14 cellular contexts compared by ENCODE assay signal in the genomic region with DNA sequence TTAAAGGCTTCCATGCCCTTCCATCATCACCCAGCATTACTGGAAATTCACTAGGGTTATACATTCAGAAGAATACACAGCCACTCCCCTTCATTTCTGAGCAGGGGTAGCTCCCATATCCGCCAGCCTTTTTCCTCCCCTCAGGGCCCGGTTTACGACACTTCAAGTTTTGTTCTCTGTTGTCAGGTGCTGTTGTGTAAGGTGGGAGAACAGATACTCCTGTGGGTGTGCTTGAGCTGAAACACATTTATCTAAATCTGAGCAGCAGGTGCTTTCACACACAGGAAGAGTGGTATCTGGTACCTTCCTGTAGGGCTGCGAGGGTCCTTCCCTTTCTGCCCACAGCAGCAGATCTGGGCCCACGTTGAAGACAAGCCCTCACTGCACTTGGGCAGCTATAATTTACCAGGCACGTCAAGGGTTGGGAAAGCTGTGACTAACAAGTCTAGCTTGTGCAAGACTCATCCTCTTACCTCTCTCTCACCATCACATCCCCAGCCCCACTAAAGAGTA.
A peak's percentile ranks its signal among the peaks of the same experiment; 100 is the strongest.
DNase-seq lines count a peak whose midpoint lies in the region; ATAC-seq, FAIRE-seq and TF ChIP-seq lines count a peak whose summit lies in the region.
"Had no signal": no experiment of that assay in that cellular context is flagged by ENCODE, and none has a peak within 500 bp of the region (broad histone marks: within the 10 kb centered on the region; RNA-seq: fewer than 3 reads in every experiment).

No MANE protein-coding gene starts in this region.

- dilution Hi-C loops in keratinocyte (cut with MboI; ENCODE audit: extremely low pct_ligation_motif_present, low sequenced_read_pairs), result no loop called here

- H3K36me3 ChIP-seq in Caco-2 (ENCODE audit: control insufficient read depth, insufficient read depth, low read length) (no peaks in the 10 kb centered on the region), RWPE2 (ENCODE audit: low read depth) (no peaks in the 10 kb centered on the region), keratinocyte (ENCODE audit: control insufficient read depth in 2 of 2, extremely low read depth in 1 of 2, insufficient read depth in 2 of 2, low read length in 2 of 2) (no peaks in the 10 kb centered on the region)
- H3K36me3 ChIP-seq: right lobe of liver had no signal

- CTCF ChIA-PET in A549 (lab: Yijun Ruan, JAX) (interaction anchor here (0.5 kb wide), 1 partner anchor 42 kb away, joined by 3 read pairs; no protein-coding TSS in a partner anchor), Caco-2 (lab: Charles Lee) (interaction anchor here (1.6 kb wide), 1 partner anchor 133 kb away, joined by 6 read pairs; no protein-coding TSS in a partner anchor)

- 58% methylated on average over 6 of the region's 6 CpGs for WGBS in A549 (ENCODE audit: missing lambda C conversion rate)

- H3K9me3 ChIP-seq in A549, result no peaks in the 10 kb centered on the region
- no peaks in the 10 kb centered on the region; the same call in 1 of the 2 replicates for H3K9me3 ChIP-seq in Caco-2
- peaks cover 2% of the 10 kb centered on the region for H3K9me3 ChIP-seq in RWPE2 (ENCODE audit: severe bottlenecking)
- no peaks in the 10 kb centered on the region for H3K9me3 ChIP-seq in keratinocyte (ENCODE audit: control insufficient read depth, low read depth, low read length)
- H3K9me3 ChIP-seq: right lobe of liver had no signal

- H3K9me1 ChIP-seq in keratinocyte (ENCODE audit: control insufficient read depth, extremely low read depth, insufficient read depth, low read length), result no peaks in the 10 kb centered on the region

- peaks cover 37% of the 10 kb centered on the region for H3K4me1 Mint-ChIP-seq in Caco-2 (ENCODE audit: low read depth, unreplicated experiment)

- peak overlapping the region; percentile 58 for H3K27ac Mint-ChIP-seq in Caco-2 (ENCODE audit: unreplicated experiment)
- H3K27ac Mint-ChIP-seq: CD4-positive, alpha-beta T cell had no signal

- no peak overlapping the region for H3K4me3 ChIP-seq in A549
- H3K4me3 ChIP-seq in Caco-2 (ENCODE audit: low read depth, low read length), result no peak overlapping the region
- H3K4me3 ChIP-seq in RWPE2 (ENCODE audit: severe bottlenecking), result no peak overlapping the region
- H3K4me3 ChIP-seq in keratinocyte (ENCODE audit: control insufficient read depth in 2 of 3, extremely low read depth in 1 of 3, insufficient read depth in 2 of 3, low read depth in 1 of 3, low read length in 3 of 3), result no peak overlapping the region
- H3K4me3 ChIP-seq: right lobe of liver had no signal

- TF ChIP-seq CTCF in A549 (IDR thresholded peaks at IDR 0.05) (no peak), Caco-2 (IDR thresholded peaks at IDR 0.05; ENCODE audit: insufficient read depth in 1 of 2, low read depth in 1 of 2, low read length in 1 of 2, severe bottlenecking in 1 of 2, unreplicated experiment in 1 of 2) (no peak), RWPE2 (IDR thresholded peaks at IDR 0.05; ENCODE audit: poor library complexity, severe bottlenecking) (no peak), keratinocyte (optimal IDR thresholded peaks at IDR 0.05 in 1 of 3, IDR thresholded peaks at IDR 0.05 in 1 of 3, conservative IDR thresholded peaks at IDR 0.05 in 1 of 3; ENCODE audit: extremely low read depth in 1 of 3, insufficient read depth in 2 of 3, low read length in 3 of 3) (no peak)

- TF ChIP-seq POLR2A in A549 (IDR thresholded peaks at IDR 0.05; ENCODE audit: low read length) (no peak), GM12892 (IDR thresholded peaks at IDR 0.05; ENCODE audit: low read depth, low read length) (no peak)

- no TSS peak for BruUV-seq in Caco-2 (replicated peaks; lab: Mats Ljungman, UMichigan)

- ATAC-seq in A549 (peak; percentile 39 to 42; a peak in 4 of 6 replicates), RWPE2 (ENCODE audit: low read depth) (peak; percentile 89), HG02852 (IDR thresholded peaks at IDR 0.05; ENCODE audit: unreplicated experiment) (no peak)

- no peak for TF ChIP-seq RAD21 in A549 (conservative IDR thresholded peaks at IDR 0.05 in 1 of 2, IDR thresholded peaks at IDR 0.05 in 1 of 2)

- H3K9me3 Mint-ChIP-seq in Caco-2 (ENCODE audit: unreplicated experiment), result no peaks in the 10 kb centered on the region
- H3K9me3 Mint-ChIP-seq: CD4-positive, alpha-beta T cell had no signal

- no peak overlapping the region for H3K4me2 ChIP-seq in A549
- H3K4me2 ChIP-seq in keratinocyte (ENCODE audit: control insufficient read depth, extremely low read depth, insufficient read depth, low read depth, low read length), result peak overlapping the region; percentile 11

- H2AFZ ChIP-seq in keratinocyte (ENCODE audit: control insufficient read depth, low read length), result no peak overlapping the region

- no peaks in the 10 kb centered on the region for H4K20me1 ChIP-seq in keratinocyte (ENCODE audit: control insufficient read depth, extremely low read depth, insufficient read depth, low read length)

- no peaks in the 10 kb centered on the region for H3K36me3 Mint-ChIP-seq in Caco-2 (ENCODE audit: insufficient read depth, unreplicated experiment)
- H3K36me3 Mint-ChIP-seq: naive B cell had no signal

- no peaks in the 10 kb centered on the region for H3K79me2 ChIP-seq in keratinocyte (ENCODE audit: control insufficient read depth, insufficient read depth, low read length)

- no peaks in the 10 kb centered on the region for H3K4me1 ChIP-seq in A549
- peaks cover 42% of the 10 kb centered on the region for H3K4me1 ChIP-seq in Caco-2
- H3K4me1 ChIP-seq in RWPE2 (ENCODE audit: insufficient read depth, poor library complexity, severe bottlenecking), result peaks cover 10% of the 10 kb centered on the region
- peaks cover 27% of the 10 kb centered on the region for H3K4me1 ChIP-seq in keratinocyte (ENCODE audit: control insufficient read depth, extremely low read depth, insufficient read depth, low read length)

- H3K27ac ChIP-seq in A549 (no peak overlapping the region), RWPE2 (ENCODE audit: poor library complexity, severe bottlenecking) (peak overlapping the region; percentile 23), keratinocyte (ENCODE audit: control insufficient read depth, insufficient read depth, low read length) (peak overlapping the region; percentile 19)
- H3K27ac ChIP-seq: right lobe of liver had no signal

- H3K27me3 ChIP-seq in Caco-2 (replicated peaks; ENCODE audit: control insufficient read depth, insufficient read depth, low read length) (no peaks in the 10 kb centered on the region), RWPE2 (ENCODE audit: insufficient read depth, poor library complexity, severe bottlenecking) (no peaks in the 10 kb centered on the region), keratinocyte (ENCODE audit: control insufficient read depth, extremely low read depth, insufficient read depth, low read length) (no peaks in the 10 kb centered on the region)
- H3K27me3 ChIP-seq: right lobe of liver had no signal

- POLR2A ChIA-PET in A549 (lab: Yijun Ruan, JAX) (no interaction called here), Caco-2 (lab: Charles Lee) (no interaction called here)

- no peaks in the 10 kb centered on the region for H3K27me3 Mint-ChIP-seq in Caco-2 (ENCODE audit: insufficient read depth, unreplicated experiment)
- H3K27me3 Mint-ChIP-seq: CD4-positive, alpha-beta T cell had no signal

- FAIRE-seq in A549 (lab: Jason Lieb, UNC) (no peak), keratinocyte (lab: Jason Lieb, UNC) (no peak), GM12892 (lab: Jason Lieb, UNC) (no peak)

- no peak for TF ChIP-seq EP300 in A549 (IDR thresholded peaks at IDR 0.05)

- H3K9ac ChIP-seq in keratinocyte (ENCODE audit: control insufficient read depth, extremely low read depth, insufficient read depth, low read length), result no peak overlapping the region

- peak overlapping the region; percentile 50 for H3K4me3 Mint-ChIP-seq in Caco-2 (ENCODE audit: unreplicated experiment)
- H3K4me3 Mint-ChIP-seq: CD4-positive, alpha-beta T cell; naive B cell had no signal

- intact Hi-C loops in Caco-2 (cut with micrococcal nuclease; ENCODE audit: unreplicated experiment), result loop anchor here (2.0 to 10.0 kb wide), 3 partner anchors 77 to 217 kb away; no protein-coding TSS in a partner anchor

- no peak for DNase-seq in A549 (ENCODE audit: low read depth in 1 of 2, low spot score in 1 of 2)
- DNase-seq in Caco-2, result peak; percentile 48 to 58
- DNase-seq in RWPE2 (ENCODE audit: low spot score), result no peak
- DNase-seq in keratinocyte (ENCODE audit: low read depth, low spot score), result no peak
- no peak for DNase-seq in HUDEP-2 (lab: John Stamatoyannopoulos, UW; ENCODE audit: unreplicated experiment in 76 of 76)
- DNase-seq in GM12892 (ENCODE audit: insufficient read length), result no peak
- no peak for DNase-seq in HT-29 (ENCODE audit: low spot score)
- DNase-seq: activated CD8-positive, alpha-beta memory T cell treated with anti-CD3 and anti-CD28 coated beads, Interleukin-2, amount 50 U/mL, for 4 hours; CD4-positive, alpha-beta T cell; IMR-90; naive B cell; right lobe of liver; substantia nigra had no signal

TF ChIP-seq in A549, 52 proteins besides CTCF, POLR2A, EP300 and RAD21:
- TF ChIP-seq MAZ (IDR thresholded peaks at IDR 0.05; ENCODE audit: borderline replicate concordance, low read depth, low read length), result no peak
- no peak for TF ChIP-seq SREBF2 (IDR thresholded peaks at IDR 0.05)
- TF ChIP-seq CBX8 (IDR thresholded peaks at IDR 0.05), result no peak
- TF ChIP-seq ZNF302 (CRISPR knock-in tag; IDR thresholded peaks at IDR 0.05), result no peak
- TF ChIP-seq, protein P1, sequence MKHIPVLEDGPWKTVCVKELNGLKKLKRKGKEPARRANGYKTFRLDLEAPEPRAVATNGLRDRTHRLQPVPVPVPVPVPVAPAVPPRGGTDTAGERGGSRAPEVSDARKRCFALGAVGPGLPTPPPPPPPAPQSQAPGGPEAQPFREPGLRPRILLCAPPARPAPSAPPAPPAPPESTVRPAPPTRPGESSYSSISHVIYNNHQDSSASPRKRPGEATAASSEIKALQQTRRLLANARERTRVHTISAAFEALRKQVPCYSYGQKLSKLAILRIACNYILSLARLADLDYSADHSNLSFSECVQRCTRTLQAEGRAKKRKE (CRISPR knock-in tag; IDR thresholded peaks at IDR 0.05; ENCODE audit: low read depth), result no peak
- no peak for TF ChIP-seq EHF (CRISPR knock-in tag; IDR thresholded peaks at IDR 0.05)
- TF ChIP-seq MAFK (IDR thresholded peaks at IDR 0.05; ENCODE audit: partially characterized antibody), result no peak
- TF ChIP-seq, protein P2, sequence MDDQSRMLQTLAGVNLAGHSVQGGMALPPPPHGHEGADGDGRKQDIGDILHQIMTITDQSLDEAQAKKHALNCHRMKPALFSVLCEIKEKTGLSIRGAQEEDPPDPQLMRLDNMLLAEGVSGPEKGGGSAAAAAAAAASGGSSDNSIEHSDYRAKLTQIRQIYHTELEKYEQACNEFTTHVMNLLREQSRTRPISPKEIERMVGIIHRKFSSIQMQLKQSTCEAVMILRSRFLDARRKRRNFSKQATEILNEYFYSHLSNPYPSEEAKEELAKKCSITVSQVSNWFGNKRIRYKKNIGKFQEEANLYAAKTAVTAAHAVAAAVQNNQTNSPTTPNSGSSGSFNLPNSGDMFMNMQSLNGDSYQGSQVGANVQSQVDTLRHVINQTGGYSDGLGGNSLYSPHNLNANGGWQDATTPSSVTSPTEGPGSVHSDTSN (IDR thresholded peaks at IDR 0.05), result no peak
- no peak for TF ChIP-seq JUNB (IDR thresholded peaks at IDR 0.05)
- TF ChIP-seq FOXS1 (CRISPR knock-in tag; IDR thresholded peaks at IDR 0.05), result no peak
- no peak for TF ChIP-seq ZSCAN20 (CRISPR knock-in tag; IDR thresholded peaks at IDR 0.05)

Comparison
In these comparisons a context has a peak if more than half of its experiments do, and no peak if none do; other contexts are left out.
1. DNase-seq: peak in Caco-2 (2 of 2); none in A549 (0 of 2), RWPE2 (single experiment), keratinocyte (single experiment), HUDEP-2 (0 of 76), GM12892 (single experiment) and HT-29 (single experiment).
2. H3K27ac ChIP-seq: peak in RWPE2 (single experiment) and keratinocyte (single experiment); none in A549 (0 of 2).